23 cellular contexts compared by ENCODE assay signal in genomic region chr14:75363570-75364227, GRCh38.
DNase-seq lines count a peak whose midpoint lies in the region; FAIRE-seq and TF ChIP-seq lines count a peak whose summit lies in the region.
"Had no signal": no experiment of that assay in that cellular context is flagged by ENCODE, and none has a peak within 500 bp of the region (broad histone marks: within the 10 kb centered on the region; RNA-seq: fewer than 3 reads in every experiment).

No MANE protein-coding gene starts in this region.

- H3K27ac ChIP-seq in endodermal cell (ENCODE audit: low read depth, low read length) (no peak overlapping the region), sigmoid colon (no peak overlapping the region)
- H3K27ac ChIP-seq: hepatocyte, thyroid gland, WERI-Rb-1 had no signal

- peak; percentile 35 for FAIRE-seq in GM12891 (lab: Jason Lieb, UNC)
- FAIRE-seq: endometrium had no signal

- H3K9me3 ChIP-seq in endodermal cell (ENCODE audit: control insufficient read depth, low read length) (peaks cover 8% of the 10 kb centered on the region), sigmoid colon (no peaks in the 10 kb centered on the region)
- H3K9me3 ChIP-seq: thyroid gland had no signal

- no peaks in the 10 kb centered on the region for H3K4me1 ChIP-seq in endodermal cell (ENCODE audit: control insufficient read depth, insufficient read depth, low read length)
- peaks cover 0 to 10% (median 5%) of the 10 kb centered on the region in 4 donors for H3K4me1 ChIP-seq in sigmoid colon
- H3K4me1 ChIP-seq: thyroid gland had no signal

- intact Hi-C loops in sigmoid colon (cut with DNase I) = no loop called here
- intact Hi-C loops in posterior vena cava (cut with DNase I) = no loop called here

- peaks cover 4% of the 10 kb centered on the region for H3K9me3 Mint-ChIP-seq in endodermal cell
- H3K9me3 Mint-ChIP-seq: GM23338; immature natural killer cell; neural crest cell; T-helper 2 cell treated with Interferon-gamma antibody and Interleukin-4, amounts not matched to agents 5 μg/mL and 100 μg/mL, for 36 hours had no signal

- H3K27me3 ChIP-seq in endodermal cell (ENCODE audit: control insufficient read depth, insufficient read depth, low read length, poor library complexity, severe bottlenecking) = peaks cover 96% of the 10 kb centered on the region
- no peaks in the 10 kb centered on the region for H3K27me3 ChIP-seq in sigmoid colon
- H3K27me3 ChIP-seq: hepatocyte, thyroid gland had no signal

- TF ChIP-seq POLR2A in GM12891 (IDR thresholded peaks at IDR 0.05; ENCODE audit: low read depth, low read length) (no peak), sigmoid colon (IDR thresholded peaks at IDR 0.05) (no peak)

- 92 to 96% methylated on average over 2 to 4 of the region's 4 CpGs for WGBS in endodermal cell (ENCODE audit: insufficient coverage in 1 of 2, insufficient read length in 1 of 2), 2 experiments
- WGBS in sigmoid colon, 2 donors = 80 to 81% methylated on average over 4 of the region's 4 CpGs

- TF ChIP-seq CTCF in AG10803 (conservative IDR thresholded peaks at IDR 0.05; ENCODE audit: low read length) (no peak), endodermal cell (conservative IDR thresholded peaks at IDR 0.05) (no peak), sigmoid colon (IDR thresholded peaks at IDR 0.05) (no peak)

- no peak for TF ChIP-seq EP300 in sigmoid colon (IDR thresholded peaks at IDR 0.05)

- no peaks in the 10 kb centered on the region for H3K36me3 Mint-ChIP-seq in endodermal cell (ENCODE audit: low read depth)
- H3K36me3 Mint-ChIP-seq: immature natural killer cell; stimulated activated memory B cell treated with anti-CD40 and anti-IgM and Interleukin-4, amounts not matched to agents 10 μg/mL and 1 μg/mL and 100 μg/mL, for 72 hours had no signal

- H3K9ac ChIP-seq in endodermal cell (ENCODE audit: extremely low read depth, low read length, poor library complexity, severe bottlenecking) = no peak overlapping the region

- no peak overlapping the region for H3K4me3 Mint-ChIP-seq in endodermal cell
- H3K4me3 Mint-ChIP-seq: GM23338; neural crest cell; stimulated activated memory B cell treated with anti-CD40 and anti-IgM and Interleukin-4, amounts not matched to agents 10 μg/mL and 1 μg/mL and 100 μg/mL, for 72 hours; T-helper 2 cell treated with Interferon-gamma antibody and Interleukin-4, amounts not matched to agents 5 μg/mL and 100 μg/mL, for 36 hours had no signal

- H3K4me1 Mint-ChIP-seq in endodermal cell = peaks cover 22% of the 10 kb centered on the region
- H3K4me1 Mint-ChIP-seq: GM23338, immature natural killer cell, neural crest cell had no signal

- H3K4me3 ChIP-seq in AG10803 (ENCODE audit: low read length) (no peak overlapping the region), endodermal cell (ENCODE audit: low read length) (no peak overlapping the region), sigmoid colon (no peak overlapping the region)
- H3K4me3 ChIP-seq: GM23338, hepatocyte, thyroid gland had no signal

- H3K36me3 ChIP-seq in endodermal cell (ENCODE audit: control insufficient read depth, insufficient read depth, low read length) (no peaks in the 10 kb centered on the region), sigmoid colon (no peaks in the 10 kb centered on the region)
- H3K36me3 ChIP-seq: thyroid gland, WERI-Rb-1 had no signal

- H3K27me3 Mint-ChIP-seq in endodermal cell (ENCODE audit: insufficient read depth) = peaks cover 88% of the 10 kb centered on the region
- H3K27me3 Mint-ChIP-seq: stimulated activated memory B cell treated with anti-CD40 and anti-IgM and Interleukin-4, amounts not matched to agents 10 μg/mL and 1 μg/mL and 100 μg/mL, for 72 hours had no signal

- DNase-seq in AG10803 (ENCODE audit: low read depth) = peak; percentile 53
- DNase-seq in GM12891 (ENCODE audit: insufficient read length, low spot score) = no peak
- peak; percentile 15 for DNase-seq in endodermal cell
- DNase-seq in sigmoid colon = peak; percentile 77
- DNase-seq in mucosa of gallbladder (ENCODE audit: low spot score) = no peak
- DNase-seq in posterior vena cava (ENCODE audit: low spot score) = no peak
- DNase-seq in DMS153 (lab: John Stamatoyannopoulos, UW) = no peak
- DNase-seq: activated CD4-positive, alpha-beta T cell treated with anti-CD3 and anti-CD28 coated beads, Interleukin-2, amount 50 U/mL, for 1 hour; activated gamma-delta T cell; AML-193; amygdala; immature natural killer cell; NCI-H1105; NCI-H2029 treated with DMSO at 0.1 percent for 48 hours; NCI-H446 treated with DMSO at 0.1 percent for 48 hours; thyroid gland; WERI-Rb-1 had no signal

- no peak overlapping the region for H3K27ac Mint-ChIP-seq in endodermal cell
- H3K27ac Mint-ChIP-seq: GM23338; stimulated activated memory B cell treated with anti-CD40 and anti-IgM and Interleukin-4, amounts not matched to agents 10 μg/mL and 1 μg/mL and 100 μg/mL, for 72 hours; T-helper 2 cell treated with Interferon-gamma antibody and Interleukin-4, amounts not matched to agents 5 μg/mL and 100 μg/mL, for 36 hours had no signal

TF ChIP-seq in GM12891, 5 proteins besides CTCF, POLR2A, EP300 and RAD21:
- TF ChIP-seq PAX5 (IDR thresholded peaks at IDR 0.05; ENCODE audit: insufficient read depth, low read length, severe bottlenecking) = no peak
- TF ChIP-seq POLR2AphosphoS5 (IDR thresholded peaks at IDR 0.05; ENCODE audit: low read depth, low read length) = no peak
- no peak for TF ChIP-seq POU2F2 (IDR thresholded peaks at IDR 0.05; ENCODE audit: low read depth, low read length)
- TF ChIP-seq SPI1 (IDR thresholded peaks at IDR 0.05; ENCODE audit: low read depth, low read length) = no peak
- TF ChIP-seq TAF1 (IDR thresholded peaks at IDR 0.05; ENCODE audit: low read depth, low read length) = no peak

Comparison
In these comparisons a context has a peak if more than half of its experiments do, and no peak if none do; other contexts are left out.
1. DNase-seq: peak in AG10803 (single experiment), endodermal cell (single experiment) and sigmoid colon (single experiment); none in GM12891 (single experiment), mucosa of gallbladder (single experiment), posterior vena cava (single experiment) and DMS153 (single experiment).